Comparison of ENCODE assay signal across 1 cellular context in the genomic region with DNA sequence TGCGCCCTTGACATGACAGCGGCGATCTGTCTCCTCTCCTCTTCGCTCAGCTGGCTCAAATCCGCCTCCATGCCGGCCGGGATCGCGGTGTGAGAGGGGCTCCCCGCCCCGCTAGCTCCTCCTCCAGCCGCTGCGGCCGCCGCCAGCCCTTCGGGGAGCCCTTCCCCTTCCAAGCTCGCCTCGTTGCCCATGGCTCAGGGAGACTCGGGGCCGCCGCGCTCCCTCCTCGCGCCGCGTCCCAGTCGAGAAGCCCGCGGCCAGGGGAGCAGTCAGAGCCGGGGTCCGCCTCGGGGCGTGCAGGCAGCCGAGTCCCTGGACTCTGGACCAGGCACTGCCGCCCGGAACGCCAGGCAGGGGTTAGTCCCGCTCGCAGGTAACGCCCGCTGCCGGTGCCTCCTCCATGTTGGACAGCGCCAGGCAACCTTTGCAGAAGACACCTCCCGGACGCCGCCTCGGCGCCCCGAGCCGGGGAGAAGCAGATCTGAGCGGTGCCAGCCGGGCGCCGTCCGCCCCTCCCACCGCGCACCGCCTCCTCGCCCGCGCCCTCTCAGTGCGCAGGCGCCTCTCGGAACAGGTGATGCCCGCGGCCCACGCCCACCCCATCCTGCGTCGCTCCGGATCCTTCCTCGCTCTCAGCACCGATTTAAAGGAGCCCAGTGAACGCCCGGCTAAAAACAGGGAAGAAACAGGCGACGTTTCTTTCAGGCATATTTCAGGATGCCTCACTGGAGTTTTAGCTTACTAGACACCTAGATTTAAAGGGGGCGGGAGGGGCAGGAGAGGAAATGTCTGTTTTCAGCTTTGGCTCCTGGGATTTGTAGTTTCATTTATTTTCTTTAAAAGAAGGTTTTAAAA.
TF ChIP-seq lines count a peak whose summit lies in the region.

PCLO (minus strand) TSS at position 483 of the 855 bp plus-strand sequence; CDS start at position 191, 292 bp downstream.

TF ChIP-seq in H1, 55 proteins besides CTCF, POLR2A, EP300 and RAD21 (continued from another document):
- peak; percentile 94 for TF ChIP-seq ASH2L (IDR thresholded peaks at IDR 0.05; ENCODE audit: low read length)
- peak; percentile 10; the same call in 1 of the 2 replicates for TF ChIP-seq RFX5 (IDR thresholded peaks at IDR 0.05; ENCODE audit: borderline replicate concordance, low read depth, low read length)
- TF ChIP-seq MAFK (IDR thresholded peaks at IDR 0.05; ENCODE audit: low read depth, low read length), result no peak
- peak; percentile 46 for TF ChIP-seq SIX5 (IDR thresholded peaks at IDR 0.05; ENCODE audit: low read depth, low read length)
- no peak for TF ChIP-seq GTF2F1 (IDR thresholded peaks at IDR 0.05; ENCODE audit: borderline replicate concordance, low read depth, low read length)
- peak; percentile 80 for TF ChIP-seq NRF1 (IDR thresholded peaks at IDR 0.05; ENCODE audit: low read depth, low read length)
- no peak for TF ChIP-seq CEBPB (IDR thresholded peaks at IDR 0.05; ENCODE audit: low read depth, low read length)
- TF ChIP-seq, protein P1, sequence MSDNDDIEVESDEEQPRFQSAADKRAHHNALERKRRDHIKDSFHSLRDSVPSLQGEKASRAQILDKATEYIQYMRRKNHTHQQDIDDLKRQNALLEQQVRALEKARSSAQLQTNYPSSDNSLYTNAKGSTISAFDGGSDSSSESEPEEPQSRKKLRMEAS (IDR thresholded peaks at IDR 0.05), result peak; percentile 56; the same call in 1 of the 2 replicates
- peak; percentile 96 for TF ChIP-seq TAF1 (IDR thresholded peaks at IDR 0.05; ENCODE audit: low read depth, low read length)
- no peak for TF ChIP-seq SUZ12 (IDR thresholded peaks at IDR 0.05; ENCODE audit: low read length)
- TF ChIP-seq KDM5A (IDR thresholded peaks at IDR 0.05; ENCODE audit: low read length), result no peak
- TF ChIP-seq RNF2 (IDR thresholded peaks at IDR 0.05; ENCODE audit: borderline replicate concordance, low read depth, low read length, missing control alignments, poor library complexity, severe bottlenecking), result no peak
- no peak for TF ChIP-seq SRF (IDR thresholded peaks at IDR 0.05; ENCODE audit: low read depth, low read length)
- peak; percentile 71; the same call in 1 of the 2 replicates for TF ChIP-seq SP4 (IDR thresholded peaks at IDR 0.05; ENCODE audit: low read length)
- no peak for TF ChIP-seq NANOG (IDR thresholded peaks at IDR 0.05; ENCODE audit: insufficient read depth, low read depth, low read length, poor library complexity, severe bottlenecking)
